23 cellular contexts compared by ENCODE assay signal in genomic region chr20:1494436-1494835, GRCh38. TPM values are rescaled to one million over a fixed set of nuclear protein-coding genes. Genes with fewer than 3 reads are reported as not detected.
DNase-seq lines count a peak whose midpoint lies in the region; ATAC-seq, FAIRE-seq and TF ChIP-seq lines count a peak whose summit lies in the region.
"Had no signal": no experiment of that assay in that cellular context is flagged by ENCODE, and none has a peak within 500 bp of the region (broad histone marks: within the 10 kb centered on the region; RNA-seq: fewer than 3 reads in every experiment).

No MANE protein-coding gene starts in this region.

- H3K27me3 ChIP-seq in MM.1S (replicated peaks; ENCODE audit: insufficient read depth, low read length) = no peaks in the 10 kb centered on the region
- peaks cover 0 to under 1% of the 10 kb centered on the region in 2 experiments; a peak in 2 of 4 replicates for H3K27me3 ChIP-seq in GM12878 (replicated peaks in 1 of 2; ENCODE audit: control insufficient read depth in 2 of 2, insufficient read depth in 2 of 2, low read length in 1 of 2)
- H3K27me3 ChIP-seq in neutrophil = no peaks in the 10 kb centered on the region
- H3K27me3 ChIP-seq: MG63 had no signal

- WGBS in GM12878 (ENCODE audit: insufficient coverage, insufficient replicate concordance, low lambda C conversion rate, missing lambda C conversion rate) = 0% methylated on average over 3 of the region's 3 CpGs

- H4K20me1 ChIP-seq in MM.1S (ENCODE audit: insufficient read depth, low read length) (no peaks in the 10 kb centered on the region), GM12878 (ENCODE audit: control insufficient read depth, insufficient read depth) (no peaks in the 10 kb centered on the region)

- peaks cover under 1% of the 10 kb centered on the region; the same call in 1 of the 2 replicates for H3F3A ChIP-seq in MM.1S (ENCODE audit: insufficient read depth, low read length)

- POLR2A ChIA-PET in GM12878 (lab: Charles Lee) = no interaction called here

- H3K9me2 ChIP-seq in MM.1S (replicated peaks; ENCODE audit: insufficient read depth, low read length) = no peaks in the 10 kb centered on the region

- H3K4me1 ChIP-seq in MM.1S (ENCODE audit: low read length) (peaks cover 18% of the 10 kb centered on the region), GM12878 (ENCODE audit: control insufficient read depth, insufficient read depth, low read length) (no peaks in the 10 kb centered on the region; the same call in 1 of the 2 replicates), neutrophil (ENCODE audit: control insufficient read depth in 1 of 2, insufficient read depth in 1 of 2, low read depth in 1 of 2, low read length in 1 of 2) (peaks cover 46 to 60% of the 10 kb centered on the region in 2 experiments)

- H3K79me2 ChIP-seq in MM.1S (ENCODE audit: low read length) (no peaks in the 10 kb centered on the region), GM12878 (ENCODE audit: control insufficient read depth, insufficient read depth, low read length) (no peaks in the 10 kb centered on the region)

- no peak for TF ChIP-seq CTCF in MM.1S (IDR thresholded peaks at IDR 0.05; ENCODE audit: low read length)
- TF ChIP-seq CTCF in GM12878 (IDR thresholded peaks at IDR 0.05 in 2 of 3, conservative IDR thresholded peaks at IDR 0.05 in 1 of 3; ENCODE audit: control insufficient read depth in 2 of 3, extremely low read depth in 1 of 3, insufficient read depth in 1 of 3, low read depth in 3 of 3, low read length in 3 of 3) = no peak
- TF ChIP-seq CTCF in neutrophil (IDR thresholded peaks at IDR 0.05) = no peak
- TF ChIP-seq CTCF in endothelial cell (IDR thresholded peaks at IDR 0.05; ENCODE audit: unreplicated experiment) = no peak

- H3K27me3 Mint-ChIP-seq in endothelial cell (ENCODE audit: unreplicated experiment) = no peaks in the 10 kb centered on the region

- 0 out of 2 replicates have a peak overlapping the region, but pooled peaks have one; percentile 9 for H3K4me2 ChIP-seq in MM.1S (ENCODE audit: low read depth, low read length)
- H3K4me2 ChIP-seq in GM12878 (ENCODE audit: control insufficient read depth, insufficient read depth) = no peak overlapping the region

- CTCF ChIA-PET in GM12878 (lab: Yijun Ruan, JAX) = interaction anchor here (1.4 kb wide), 2 partner anchors 9 kb away, joined by 7 to 10 read pairs; no protein-coding TSS in a partner anchor

- no peaks in the 10 kb centered on the region for H3K36me3 Mint-ChIP-seq in endothelial cell (ENCODE audit: low read depth, unreplicated experiment)
- H3K36me3 Mint-ChIP-seq: CD4-positive, CD25-positive, alpha-beta regulatory T cell had no signal

- H2AFZ ChIP-seq in MM.1S (ENCODE audit: low read length) (no peak overlapping the region), GM12878 (ENCODE audit: control insufficient read depth, low read depth, low read length) (no peak overlapping the region)

- ATAC-seq in GM12878 = no peak
- ATAC-seq: HCT116, PC-3 had no signal

- H3K9ac ChIP-seq in MM.1S (ENCODE audit: low read length) (no peak overlapping the region), GM12878 (ENCODE audit: control insufficient read depth, insufficient read depth, low read length) (no peak overlapping the region)

- TF ChIP-seq RAD21 in GM12878 (IDR thresholded peaks at IDR 0.05; ENCODE audit: insufficient read depth, low read depth, low read length) = no peak

- no peaks in the 10 kb centered on the region for H3K36me3 ChIP-seq in MM.1S (replicated peaks; ENCODE audit: insufficient read depth, low read length)
- no peaks in the 10 kb centered on the region for H3K36me3 ChIP-seq in GM12878 (ENCODE audit: control insufficient read depth in 2 of 2, insufficient read depth in 2 of 2, low read length in 1 of 2)
- no peaks in the 10 kb centered on the region for H3K36me3 ChIP-seq in neutrophil
- H3K36me3 ChIP-seq: MG63 had no signal

- no peak for TF ChIP-seq POLR2A in GM12878 (IDR thresholded peaks at IDR 0.05; ENCODE audit: low read depth, low read length)

- no peak for FAIRE-seq in GM12878 (lab: Jason Lieb, UNC)

- H3K4me1 Mint-ChIP-seq in endothelial cell (ENCODE audit: unreplicated experiment) = peaks cover 34% of the 10 kb centered on the region
- H3K4me1 Mint-ChIP-seq: CD4-positive, CD25-positive, alpha-beta regulatory T cell had no signal

- no peak overlapping the region for H3K27ac Mint-ChIP-seq in endothelial cell (ENCODE audit: unreplicated experiment)
- H3K27ac Mint-ChIP-seq: IgD-negative memory B cell had no signal

- H3K4me3 ChIP-seq in MM.1S (ENCODE audit: low read length) (no peak overlapping the region), GM12878 (no peak overlapping the region), neutrophil (ENCODE audit: low read depth in 1 of 2, low read length in 1 of 2) (no peak overlapping the region)
- H3K4me3 ChIP-seq: MG63 had no signal

- RAD21 ChIA-PET in GM12878 (lab: Charles Lee; ENCODE audit: unreplicated experiment) = no interaction called here

- SMC1A ChIA-PET in GM12878 (lab: Charles Lee; ENCODE audit: uncharacterized antibody, unreplicated experiment) = interaction anchor here (1.8 kb wide), 1 partner anchor 9 kb away, joined by 11 read pairs; no protein-coding TSS in a partner anchor

- DNase-seq in NOMO-1 treated with DMSO at 0.1 percent for 48 hours (lab: John Stamatoyannopoulos, UW; ENCODE audit: unreplicated experiment) (peak; percentile 18), NOMO-1 treated with dmso at 0.1 percent for 144 hours (lab: John Stamatoyannopoulos, UW; ENCODE audit: unreplicated experiment) (no peak), MM.1S (no peak), GM12878 (ENCODE audit: low read depth, low spot score) (no peak), endothelial cell (ENCODE audit: low spot score) (no peak), activated T-cell treated with anti-CD3 and anti-CD28 coated beads for 4 hours (no peak), Ammon's horn (ENCODE audit: low spot score) (no peak)
- DNase-seq: CD4-positive, CD25-positive, alpha-beta regulatory T cell; GOT3; Kasumi-1; MG63; NCI-H1092 treated with DMSO at 0.1 percent for 48 hours; NCI-H146; NCI-H2029; NCI-H226; NCI-H510A treated with DMSO at 0.1 percent for 48 hours; PC-3; SHP77 had no signal

- in situ Hi-C loops in GM12878 (cut with MboI) = no loop called here

- BruUV-seq in GM12878 (replicated peaks; lab: Mats Ljungman, UMichigan) = no TSS peak

- TF ChIP-seq EP300 in GM12878 (IDR thresholded peaks at IDR 0.05; ENCODE audit: borderline replicate concordance in 1 of 2, control insufficient read depth in 1 of 2, low read depth in 2 of 2, low read length in 2 of 2) = no peak

- no peaks in the 10 kb centered on the region for H3K9me3 Mint-ChIP-seq in endothelial cell (ENCODE audit: unreplicated experiment)
- H3K9me3 Mint-ChIP-seq: IgD-negative memory B cell had no signal

- H3K27ac ChIP-seq in MM.1S (ENCODE audit: low read length) (no peak overlapping the region), GM12878 (ENCODE audit: control insufficient read depth, insufficient read depth) (no peak overlapping the region), neutrophil (peak overlapping the region; percentile 67)
- H3K27ac ChIP-seq: 22Rv1 had no signal

- intact Hi-C loops in GM12878 (cut with micrococcal nuclease; ENCODE audit: unreplicated experiment) = no loop called here

- no peak overlapping the region for H3K4me3 Mint-ChIP-seq in endothelial cell (ENCODE audit: unreplicated experiment)
- H3K4me3 Mint-ChIP-seq: CD4-positive, CD25-positive, alpha-beta regulatory T cell had no signal

- no peaks in the 10 kb centered on the region for H3K9me3 ChIP-seq in MM.1S (replicated peaks; ENCODE audit: insufficient read depth, low read length)
- H3K9me3 ChIP-seq in GM12878 (replicated peaks; ENCODE audit: control insufficient read depth, insufficient read depth, low read length) = no peaks in the 10 kb centered on the region; the same call in 2 of the 3 replicates
- no peaks in the 10 kb centered on the region for H3K9me3 ChIP-seq in neutrophil
- H3K9me3 ChIP-seq: MG63 had no signal

TF ChIP-seq in GM12878, 131 proteins besides CTCF, POLR2A, EP300 and RAD21 (continues in another document):
- TF ChIP-seq POLR2AphosphoS2 (IDR thresholded peaks at IDR 0.05; ENCODE audit: low read depth, low read length) = no peak

RNA-seq across cellular contexts. Expression of gene SIRPB2, which starts 3.2 kb away (rescaled TPM):
- not detected in 2 replicates for total RNA-seq in GM12878 (2013; cell fraction: nucleolus; rRNA removed)
- total RNA-seq in GM12878 (2014; rRNA removed) (not detected in 2 replicates), GM12878 (2014; rRNA removed; fragmentation: Illumina TruSeq; extraction: Trizol) (not detected in 2 replicates), GM12878 (2021) (not detected in 2 replicates), endothelial cell (ENCODE audit: unreplicated experiment) (41.5 TPM)
- not detected for polyA plus RNA-seq in GM12878 (2011; ENCODE audit: low read depth)
- polyA plus RNA-seq in GM12878 (2011; rRNA removed) (not detected in 2 replicates), GM12878 (2014; fragmentation: Illumina TruSeq; extraction: Trizol) (not detected in 2 replicates), GM12878 (2014; fragmentation: Nextera tagmentation; extraction: Ambion mirVana) (not detected), GM12878 (2014; rRNA removed) (not detected in 2 replicates), GM12878 (2016; fragmentation: Nextera tagmentation; extraction: Ambion mirVana) (not detected)
- polyA plus RNA-seq in GM12878 (2011; cell fraction: cytosol; rRNA removed) = not detected in 2 replicates
- polyA plus RNA-seq in GM12878 (2011; cell fraction: nucleus; rRNA removed) = not detected in 2 replicates
- polyA plus RNA-seq in GM12878 (2012) = not detected in 2 replicates
- not detected in 2 replicates for polyA minus RNA-seq in GM12878 (2011; rRNA and poly(A)+ RNA removed)
- polyA minus RNA-seq in GM12878 (2011; cell fraction: cytosol; rRNA and poly(A)+ RNA removed) = not detected in 2 replicates
- not detected in 2 replicates for polyA minus RNA-seq in GM12878 (2011; cell fraction: nucleus; rRNA and poly(A)+ RNA removed)
- total RNA-seq: CD4-positive, CD25-positive, alpha-beta regulatory T cell; RPMI7951 had no signal

RNA-seq across cellular contexts. Expression of gene NSFL1C, which starts 27.8 kb away (rescaled TPM):
- total RNA-seq in GM12878 (2013; cell fraction: nucleolus; rRNA removed) = 45.2 and 47.9 TPM in 2 replicates
- total RNA-seq in GM12878 (2014; rRNA removed) (34.8 and 34.9 TPM in 2 replicates), GM12878 (2014; rRNA removed; fragmentation: Illumina TruSeq; extraction: Trizol) (19.5 and 21.5 TPM in 2 replicates), GM12878 (2021) (74.4 and 75.8 TPM in 2 replicates), endothelial cell (ENCODE audit: unreplicated experiment) (104 TPM)
- polyA plus RNA-seq in GM12878 (2011; ENCODE audit: low read depth) = 14.3 TPM
- polyA plus RNA-seq in GM12878 (2011; rRNA removed) (19.9 and 31.0 TPM in 2 replicates), GM12878 (2014; fragmentation: Illumina TruSeq; extraction: Trizol) (75.4 and 77.5 TPM in 2 replicates), GM12878 (2014; fragmentation: Nextera tagmentation; extraction: Ambion mirVana) (10 to 100 TPM; 27.7 to 29.4 TPM), GM12878 (2014; rRNA removed) (41.5 and 49.4 TPM in 2 replicates), GM12878 (2016; fragmentation: Nextera tagmentation; extraction: Ambion mirVana) (100 to 1,000 TPM in 1 of 2 experiments, 10 to 100 TPM in 1; 92.2 to 100 TPM)
- 22.0 and 27.3 TPM in 2 replicates for polyA plus RNA-seq in GM12878 (2011; cell fraction: cytosol; rRNA removed)
- polyA plus RNA-seq in GM12878 (2011; cell fraction: nucleus; rRNA removed) = 45.3 and 47.5 TPM in 2 replicates
- polyA plus RNA-seq in GM12878 (2012) = 28.6 and 33.2 TPM in 2 replicates
- 18.4 and 20.6 TPM in 2 replicates for polyA minus RNA-seq in GM12878 (2011; rRNA and poly(A)+ RNA removed)
- polyA minus RNA-seq in GM12878 (2011; cell fraction: cytosol; rRNA and poly(A)+ RNA removed) = 4.5 and 8.5 TPM in 2 replicates
- polyA minus RNA-seq in GM12878 (2011; cell fraction: nucleus; rRNA and poly(A)+ RNA removed) = 32.8 and 50.0 TPM in 2 replicates

Comparison
In these comparisons a context has a peak if more than half of its experiments do, and no peak if none do; other contexts are left out.
1. RNA of gene SIRPB2, which starts 3.2 kb away (total RNA-seq): 41.5 TPM in endothelial cell (single experiment); not detected in GM12878; every median in the first group is over 10 times any median in the second.